10 cellular contexts compared by ENCODE assay signal in genomic region chr9:129596541-129597328, GRCh38. TPM values are rescaled to one million over a fixed set of nuclear protein-coding genes. Genes with fewer than 3 reads are reported as not detected.
DNase-seq lines count a peak whose midpoint lies in the region; ATAC-seq, FAIRE-seq and TF ChIP-seq lines count a peak whose summit lies in the region.
"Had no signal": no experiment of that assay in that cellular context is flagged by ENCODE, and none has a peak within 500 bp of the region (broad histone marks: within the 10 kb centered on the region; RNA-seq: fewer than 3 reads in every experiment).

No MANE protein-coding gene starts in this region.

- no peak; a peak in 1 of 4 replicates for TF ChIP-seq RAD21 in H1 (IDR thresholded peaks at IDR 0.05 in 1 of 2, conservative IDR thresholded peaks at IDR 0.05 in 1 of 2; ENCODE audit: low read depth in 2 of 2, low read length in 2 of 2)

- H2BK12ac ChIP-seq in H1 (ENCODE audit: low read depth, low read length), result peak overlapping the region; percentile 75; the same call in 1 of the 2 replicates

- FAIRE-seq in H1 (lab: Jason Lieb, UNC), result no peak

- POLR2A ChIA-PET in H1 (lab: Charles Lee; ENCODE audit: partially characterized antibody), result interaction anchor here (0.5 to 2.5 kb wide), 17 partner anchors 9 to 545 kb away, joined by 3 to 8 read pairs (median 5); partner anchors contain the start of gene IER5L

- no peak for TF ChIP-seq CTCF in H1 (IDR thresholded peaks at IDR 0.05; ENCODE audit: control extremely low read depth in 1 of 3, insufficient read depth in 1 of 3, low read depth in 1 of 3, low read length in 3 of 3)

- no peak for TF ChIP-seq POLR2A in H1 (IDR thresholded peaks at IDR 0.05; ENCODE audit: control extremely low read depth in 1 of 2, low read depth in 2 of 2, low read length in 2 of 2)

- peak overlapping the region; percentile 100 for H3K18ac ChIP-seq in H1 (ENCODE audit: extremely low read depth, low read length)

- H3K36me3 ChIP-seq in H1 (ENCODE audit: control insufficient read depth in 2 of 4, insufficient read depth in 4 of 4, low read length in 3 of 4) (no peaks in the 10 kb centered on the region), mucosa of rectum (ENCODE audit: control insufficient read depth in 2 of 2, insufficient read depth in 2 of 2, low read length in 2 of 2) (no peaks in the 10 kb centered on the region), aorta (ENCODE audit: control insufficient read depth in 1 of 2, insufficient read depth in 2 of 2, low read length in 1 of 2) (no peaks in the 10 kb centered on the region)

- peaks cover 0 to 29% (median 18%) of the 10 kb centered on the region in 4 experiments; a peak in 6 of 7 replicates for H3K27me3 ChIP-seq in H1 (replicated peaks in 1 of 4; ENCODE audit: control insufficient read depth in 3 of 4, extremely low read depth in 1 of 4, insufficient read depth in 3 of 4, low read length in 3 of 4)
- no peaks in the 10 kb centered on the region for H3K27me3 ChIP-seq in mucosa of rectum (ENCODE audit: control insufficient read depth in 2 of 2, insufficient read depth in 2 of 2, low read length in 2 of 2)
- H3K27me3 ChIP-seq in aorta (ENCODE audit: control insufficient read depth in 1 of 2, insufficient read depth in 2 of 2, low read length in 1 of 2), result no peaks in the 10 kb centered on the region

- H2BK120ac ChIP-seq in H1 (replicated peaks; ENCODE audit: low read depth, low read length), result no peak overlapping the region

- CTCF ChIA-PET in H1 (lab: Charles Lee; ENCODE audit: partially characterized antibody), result interaction anchor here (0.7 to 3.6 kb wide), 21 partner anchors 9 to 465 kb away, joined by 3 to 12 read pairs (median 4); no protein-coding TSS in a partner anchor

- 4% methylated on average over 19 of the region's 33 CpGs; no CpG with 5 or more reads in 1 of the 2 experiments for WGBS in H1 (ENCODE audit: extremely low coverage in 1 of 2, insufficient coverage in 1 of 2, insufficient read length in 1 of 2, insufficient replicate concordance in 2 of 2, low coverage in 1 of 2, low lambda C conversion rate in 2 of 2, missing lambda C conversion rate in 1 of 2), 2 experiments
- 30 to 42% methylated on average over 24 to 33 of the region's 33 CpGs for WGBS in aorta, 2 donors

- peak overlapping the region; percentile 46 for H4K5ac ChIP-seq in H1 (ENCODE audit: insufficient read length, low read depth, low read length)

- H4K8ac ChIP-seq in H1 (ENCODE audit: extremely low read depth, insufficient read depth, low read length), result peak overlapping the region; percentile 83; the same call in 1 of the 2 replicates

- no peaks in the 10 kb centered on the region for H4K20me1 ChIP-seq in H1 (replicated peaks in 1 of 2; ENCODE audit: control insufficient read depth in 1 of 2, insufficient read depth in 2 of 2, low read length in 2 of 2)

- H3K23ac ChIP-seq in H1 (ENCODE audit: insufficient read length), result no peak overlapping the region

- no peaks in the 10 kb centered on the region for H3K79me2 ChIP-seq in H1 (ENCODE audit: control insufficient read depth in 1 of 2, insufficient read depth in 2 of 2, low read length in 2 of 2)

- H3K4me1 ChIP-seq in H1 (replicated peaks in 1 of 4; ENCODE audit: control insufficient read depth in 3 of 4, insufficient read depth in 4 of 4, low read length in 3 of 4) (peaks cover 0 to 26% (median 16%) of the 10 kb centered on the region in 4 experiments; a peak in 6 of 7 replicates), mucosa of rectum (ENCODE audit: control insufficient read depth in 2 of 2, insufficient read depth in 2 of 2, low read length in 2 of 2) (peaks cover 9 to 11% of the 10 kb centered on the region in 2 donors), aorta (ENCODE audit: control insufficient read depth in 1 of 2, insufficient read depth in 2 of 2, low read length in 2 of 2) (no peaks in the 10 kb centered on the region)

- H3K9me3 Mint-ChIP-seq in activated naive CD4-positive, alpha-beta T cell treated with anti-CD3 and anti-CD28 coated beads, Interleukin-2, amount 50 U/mL, for 72 hours, result no peaks in the 10 kb centered on the region

- no peak for DNase-seq in activated naive CD4-positive, alpha-beta T cell treated with anti-CD3 and anti-CD28 coated beads, Interleukin-2, amount 50 U/mL, for 72 hours (ENCODE audit: low spot score in 2 of 2)
- DNase-seq in activated naive CD4-positive, alpha-beta T cell (lab: John Stamatoyannopoulos, UW), result no peak
- peak in 1 of 2 experiments; percentile 85 for DNase-seq in H1 (ENCODE audit: low read depth in 1 of 2, low spot score in 2 of 2)
- DNase-seq in aorta, result peak; percentile 79 to 84
- no peak for DNase-seq in NCI-H510A treated with DMSO at 0.1 percent for 48 hours (lab: John Stamatoyannopoulos, UW)
- DNase-seq in NCI-H1417 (lab: John Stamatoyannopoulos, UW), result no peak
- DNase-seq: DND-41 had no signal

- peak overlapping the region; percentile 92 for H4K91ac ChIP-seq in H1 (replicated peaks; ENCODE audit: insufficient read length, low read length)

- peak overlapping the region; percentile 61 for H3K4ac ChIP-seq in H1 (replicated peaks; ENCODE audit: insufficient read length, low read depth, low read length)

- H3K4me2 ChIP-seq in H1 (ENCODE audit: insufficient read depth in 1 of 2, low read depth in 2 of 2, low read length in 2 of 2), result peak overlapping the region; percentile 81 to 98

- peak overlapping the region; percentile 96; the same call in 1 of the 2 replicates for H2BK5ac ChIP-seq in H1 (ENCODE audit: low read depth, low read length)

- H2BK15ac ChIP-seq in H1 (ENCODE audit: low read length), result peak overlapping the region; percentile 81; the same call in 1 of the 2 replicates

- peak overlapping the region; percentile 48; the same call in 1 of the 2 replicates for H2AFZ ChIP-seq in H1 (ENCODE audit: low read length)

- TF ChIP-seq EP300 in H1 (IDR thresholded peaks at IDR 0.05; ENCODE audit: borderline replicate concordance in 1 of 2, low read depth in 2 of 2, low read length in 2 of 2), result no peak

- H3K9me3 ChIP-seq in H1 (ENCODE audit: insufficient read depth in 2 of 2, low read depth in 1 of 2, low read length in 1 of 2) (no peaks in the 10 kb centered on the region), mucosa of rectum (ENCODE audit: control insufficient read depth in 2 of 2, low read length in 2 of 2) (no peaks in the 10 kb centered on the region), aorta (ENCODE audit: control insufficient read depth, low read length) (no peaks in the 10 kb centered on the region)

- peaks cover 11% of the 10 kb centered on the region; the same call in 1 of the 2 replicates for H3K23me2 ChIP-seq in H1 (ENCODE audit: low read depth, low read length)

- H3K14ac ChIP-seq in H1 (ENCODE audit: insufficient read length), result no peak overlapping the region

- H3K36me3 Mint-ChIP-seq in activated naive CD4-positive, alpha-beta T cell treated with anti-CD3 and anti-CD28 coated beads, Interleukin-2, amount 50 U/mL, for 72 hours, result peaks cover 0 to 6% of the 10 kb centered on the region in 2 donors

- H3K4me3 ChIP-seq in H1 (ENCODE audit: extremely low read depth in 1 of 4, insufficient read depth in 2 of 4, low read depth in 3 of 4, low read length in 4 of 4), result peak overlapping the region; percentile 55 to 70 (median 60)
- peak overlapping the region; percentile 50 to 54 for H3K4me3 ChIP-seq in mucosa of rectum (ENCODE audit: low read length in 2 of 2)
- no peak overlapping the region for H3K4me3 ChIP-seq in aorta (ENCODE audit: low read length in 2 of 2)

- no peak overlapping the region for H2AK5ac ChIP-seq in H1 (ENCODE audit: low read depth, low read length)

- H3K27ac ChIP-seq in H1 (ENCODE audit: low read depth, low read length) (no peak overlapping the region), mucosa of rectum (ENCODE audit: low read depth in 2 of 2, low read length in 2 of 2) (peak overlapping the region; percentile 75 to 79), aorta (ENCODE audit: low read depth in 1 of 2, low read length in 2 of 2) (peak overlapping the region in 1 of 2 donors; percentile 66)

- peak overlapping the region; percentile 72; the same call in 1 of the 2 replicates for H2BK20ac ChIP-seq in H1 (ENCODE audit: low read length)

- no peaks in the 10 kb centered on the region for H3K79me1 ChIP-seq in H1 (ENCODE audit: low read depth, low read length)

- intact Hi-C loops in aorta (cut with DNase I), result no loop called here

- ATAC-seq in activated naive CD4-positive, alpha-beta T cell treated with anti-CD3 and anti-CD28 coated beads, Interleukin-2, amount 50 U/mL, for 72 hours, result peak; percentile 18 to 36
- peak; percentile 85 for ATAC-seq in aorta (ENCODE audit: low FRiP score)
- no peak for ATAC-seq in GM21360 (IDR thresholded peaks at IDR 0.05; ENCODE audit: unreplicated experiment)

- no peak overlapping the region; a peak in 2 of 7 replicates for H3K9ac ChIP-seq in H1 (replicated peaks in 1 of 4; ENCODE audit: extremely low read depth in 1 of 4, low read depth in 3 of 4, low read length in 3 of 4)
- peak overlapping the region; percentile 2 to 57 for H3K9ac ChIP-seq in mucosa of rectum (ENCODE audit: low read depth in 1 of 2, low read length in 2 of 2)

- peak overlapping the region; percentile 42 for H3K56ac ChIP-seq in H1 (replicated peaks; ENCODE audit: insufficient read length, low read depth, low read length)

- no peak overlapping the region for H3K27ac Mint-ChIP-seq in activated naive CD4-positive, alpha-beta T cell treated with anti-CD3 and anti-CD28 coated beads, Interleukin-2, amount 50 U/mL, for 72 hours

RNA-seq across cellular contexts. Expression of gene C9orf50, which starts 24.2 kb away (rescaled TPM):
- under 1 TPM in 1 of 2 donors, not detected in 1; 0.41 TPM for total RNA-seq in activated naive CD4-positive, alpha-beta T cell treated with anti-CD3 and anti-CD28 coated beads, Interleukin-2, amount 50 U/mL, for 72 hours
- not detected in 2 replicates for total RNA-seq in H1 (2021; fragmentation: NEBNext Ultra II Directional; extraction: Animal tissue kit (Norgen Biotek cat#: 25700))
- polyA plus RNA-seq in H1 (2011; rRNA removed) (not detected in 2 replicates), aorta (1 to 10 TPM in 1 of 2 donors, not detected in 1; 4.8 TPM)
- polyA plus RNA-seq in H1 (2011; cell fraction: cytosol; rRNA removed), result not detected
- 0.17 TPM for polyA plus RNA-seq in H1 (2011; cell fraction: nucleus; rRNA removed)
- polyA plus RNA-seq in H1 (2012, experiment 1 of 2), result not detected in 4 replicates
- not detected for polyA plus RNA-seq in H1 (2012, experiment 2 of 2)
- polyA plus RNA-seq in H1 (2013, experiment 1 of 2), result not detected
- polyA plus RNA-seq in H1 (2013, experiment 2 of 2), result not detected
- polyA minus RNA-seq in H1 (2011; rRNA and poly(A)+ RNA removed), result not detected in 2 replicates
- not detected for polyA minus RNA-seq in H1 (2011; cell fraction: cytosol; rRNA and poly(A)+ RNA removed)
- 0.40 TPM for polyA minus RNA-seq in H1 (2011; cell fraction: nucleus; rRNA and poly(A)+ RNA removed)
- under 1 TPM; 0.30 to 0.62 TPM for total RNA-seq in aorta
- total RNA-seq: SK-MEL-5 had no signal

RNA-seq across cellular contexts. Expression of gene NTMT1, which starts 29.2 kb away (rescaled TPM):
- 10 to 100 TPM; 47.5 to 56.4 TPM for total RNA-seq in activated naive CD4-positive, alpha-beta T cell treated with anti-CD3 and anti-CD28 coated beads, Interleukin-2, amount 50 U/mL, for 72 hours
- 66.1 and 70.2 TPM in 2 replicates for total RNA-seq in H1 (2021; fragmentation: NEBNext Ultra II Directional; extraction: Animal tissue kit (Norgen Biotek cat#: 25700))
- polyA plus RNA-seq in H1 (2011; rRNA removed) (66.8 and 72.0 TPM in 2 replicates), aorta (10 to 100 TPM; 34.3 to 41.1 TPM)
- polyA plus RNA-seq in H1 (2011; cell fraction: cytosol; rRNA removed), result 74.2 TPM
- polyA plus RNA-seq in H1 (2011; cell fraction: nucleus; rRNA removed), result 49.9 TPM
- polyA plus RNA-seq in H1 (2012, experiment 1 of 2), result 50.4 to 65.9 TPM (median 63.1 TPM) in 4 replicates
- polyA plus RNA-seq in H1 (2012, experiment 2 of 2), result 54.6 TPM
- 37.6 TPM for polyA plus RNA-seq in H1 (2013, experiment 1 of 2)
- polyA plus RNA-seq in H1 (2013, experiment 2 of 2), result 37.1 TPM
- polyA minus RNA-seq in H1 (2011; rRNA and poly(A)+ RNA removed), result 27.6 and 39.4 TPM in 2 replicates
- polyA minus RNA-seq in H1 (2011; cell fraction: cytosol; rRNA and poly(A)+ RNA removed), result 13.7 TPM
- 22.0 TPM for polyA minus RNA-seq in H1 (2011; cell fraction: nucleus; rRNA and poly(A)+ RNA removed)
- 10 to 100 TPM; 22.7 to 25.6 TPM for total RNA-seq in aorta

RNA-seq across cellular contexts. Expression of gene ASB6, which starts 45.2 kb away (rescaled TPM):
- 10 to 100 TPM; 16.3 to 17.6 TPM for total RNA-seq in activated naive CD4-positive, alpha-beta T cell treated with anti-CD3 and anti-CD28 coated beads, Interleukin-2, amount 50 U/mL, for 72 hours
- total RNA-seq in H1 (2021; fragmentation: NEBNext Ultra II Directional; extraction: Animal tissue kit (Norgen Biotek cat#: 25700)), result 17.3 TPM in 2 replicates
- polyA plus RNA-seq in H1 (2011; rRNA removed), result 14.0 and 19.7 TPM in 2 replicates
- 16.1 TPM for polyA plus RNA-seq in H1 (2011; cell fraction: cytosol; rRNA removed)
- polyA plus RNA-seq in H1 (2011; cell fraction: nucleus; rRNA removed), result 28.1 TPM
- polyA plus RNA-seq in H1 (2012, experiment 1 of 2), result 9.6 to 16.5 TPM (median 14.9 TPM) in 4 replicates
- polyA plus RNA-seq in H1 (2012, experiment 2 of 2), result 14.4 TPM
- 12.1 TPM for polyA plus RNA-seq in H1 (2013, experiment 1 of 2)
- polyA plus RNA-seq in H1 (2013, experiment 2 of 2), result 12.0 TPM
- polyA minus RNA-seq in H1 (2011; rRNA and poly(A)+ RNA removed), result 8.4 and 11.0 TPM in 2 replicates
- 7.3 TPM for polyA minus RNA-seq in H1 (2011; cell fraction: cytosol; rRNA and poly(A)+ RNA removed)
- 9.7 TPM for polyA minus RNA-seq in H1 (2011; cell fraction: nucleus; rRNA and poly(A)+ RNA removed)
- total RNA-seq in aorta, result 10 to 100 TPM; 15.8 to 20.8 TPM
- polyA plus RNA-seq in aorta, result 10 to 100 TPM in 1 of 2 donors, 1 to 10 TPM in 1; 6.0 to 20.3 TPM

Comparison
In these comparisons a context has a peak if more than half of its experiments do, and no peak if none do; other contexts are left out.
1. DNase-seq: peak in aorta (2 of 2); none in activated naive CD4-positive, alpha-beta T cell treated with anti-CD3 and anti-CD28 coated beads, Interleukin-2, amount 50 U/mL, for 72 hours (0 of 2), activated naive CD4-positive, alpha-beta T cell (0 of 4), NCI-H510A treated with DMSO at 0.1 percent for 48 hours (single experiment) and NCI-H1417 (0 of 3).
2. H3K4me3 ChIP-seq: peak in H1 (4 of 4) and mucosa of rectum (2 of 2); none in aorta (0 of 2).
3. H3K9ac ChIP-seq: peak in mucosa of rectum (2 of 2); none in H1 (0 of 4).